Comparison of ENCODE assay signal across 18 cellular contexts in genomic region chr11:72278911-72279310, GRCh38. TPM values are rescaled to one million over a fixed set of nuclear protein-coding genes. Genes with fewer than 3 reads are reported as not detected.
A peak's percentile ranks its signal among the peaks of the same experiment; 100 is the strongest.
DNase-seq lines count a peak whose midpoint lies in the region; ATAC-seq, FAIRE-seq and TF ChIP-seq lines count a peak whose summit lies in the region.
"Had no signal": no experiment of that assay in that cellular context is flagged by ENCODE, and none has a peak within 500 bp of the region (broad histone marks: within the 10 kb centered on the region; RNA-seq: fewer than 3 reads in every experiment).

No MANE protein-coding gene starts in this region.

- H3K4me1 ChIP-seq in ACC112 (ENCODE audit: control insufficient read depth, insufficient read depth, low read length, unreplicated experiment) (peaks cover 15% of the 10 kb centered on the region), foreskin keratinocyte (no peaks in the 10 kb centered on the region)
- H3K4me1 ChIP-seq: A549, adrenal gland, thyroid gland had no signal

- H3K27me3 ChIP-seq in ACC112 (ENCODE audit: insufficient read depth, low read length) = peaks cover 10% of the 10 kb centered on the region
- H3K27me3 ChIP-seq in foreskin keratinocyte = peaks cover 22% of the 10 kb centered on the region
- H3K27me3 ChIP-seq: adrenal gland, thyroid gland had no signal

- ATAC-seq in foreskin keratinocyte = no peak
- ATAC-seq in GM19023 (IDR thresholded peaks at IDR 0.05; ENCODE audit: unreplicated experiment) = no peak
- no peak for ATAC-seq in HG03520 (IDR thresholded peaks at IDR 0.05; ENCODE audit: unreplicated experiment)
- ATAC-seq: A549; activated T-cell treated with anti-CD3 and anti-CD28 coated beads, Interleukin-2, amount 50 U/mL, for 4 hours; HepG2; right cardiac atrium had no signal

- H2AFZ ChIP-seq in ACC112 (ENCODE audit: low read length, unreplicated experiment) = no peak overlapping the region

- no peaks in the 10 kb centered on the region for H3K36me3 ChIP-seq in ACC112 (ENCODE audit: insufficient read depth, low read length)
- H3K36me3 ChIP-seq: adrenal gland, thyroid gland had no signal

- DNase-seq in HS-5 (ENCODE audit: low read depth) (peak; percentile 68), amniotic epithelial cell (ENCODE audit: low read depth) (peak; percentile 39), foreskin keratinocyte (peak; percentile 21 to 56), HPDE6-E6E7 (ENCODE audit: extremely low spot score) (no peak), GM19239 (ENCODE audit: insufficient read length, low spot score) (no peak)
- DNase-seq: activated T-cell treated with anti-CD3 and anti-CD28 coated beads, Interleukin-2, amount 50 U/mL, for 4 hours; adrenal gland; right cardiac atrium; SHP77 treated with DMSO at 0.1 percent for 48 hours; thyroid gland had no signal

- no peak for FAIRE-seq in GM19239 (lab: Jason Lieb, UNC)
- FAIRE-seq: A549, D721Med, HepG2 had no signal

- no peak for TF ChIP-seq CTCF in foreskin keratinocyte (conservative IDR thresholded peaks at IDR 0.05)

- no peaks in the 10 kb centered on the region for H3K79me2 ChIP-seq in ACC112 (ENCODE audit: control insufficient read depth, insufficient read depth, low read length, unreplicated experiment)

- H3K27ac ChIP-seq in ACC112 (ENCODE audit: low read depth, low read length) = peak overlapping the region; percentile 52
- H3K27ac ChIP-seq in foreskin keratinocyte = no peak overlapping the region
- H3K27ac ChIP-seq: A549, adrenal gland, thyroid gland had no signal

- peak overlapping the region; percentile 2; the same call in 1 of the 2 replicates for H3K4me3 ChIP-seq in ACC112 (ENCODE audit: low read depth, low read length)
- H3K4me3 ChIP-seq: A549, adrenal gland, lung, thyroid gland had no signal

RNA-seq across cellular contexts. Expression of gene PHOX2A, which starts 34.9 kb away (rescaled TPM):
- total RNA-seq in foreskin keratinocyte = not detected in 2 replicates
- polyA plus RNA-seq in foreskin keratinocyte = not detected in 2 replicates
- total RNA-seq: activated T-cell treated with anti-CD3 and anti-CD28 coated beads, Interleukin-2, amount 50 U/mL, for 4 hours; HepG2; lung; right cardiac atrium; thyroid gland had no signal
- polyA plus RNA-seq: A549, HepG2, lung, neural cell had no signal

RNA-seq across cellular contexts. Expression of gene INPPL1, which starts 54.3 kb away (rescaled TPM):
- 45.0 and 56.7 TPM in 2 replicates for total RNA-seq in foreskin keratinocyte
- polyA plus RNA-seq in foreskin keratinocyte = 26.0 and 26.3 TPM in 2 replicates

Comparison
In these comparisons a context has a peak if more than half of its experiments do, and no peak if none do; other contexts are left out.
1. DNase-seq: peak in HS-5 (single experiment), amniotic epithelial cell (single experiment) and foreskin keratinocyte (2 of 2); none in HPDE6-E6E7 (single experiment) and GM19239 (single experiment).